In genomic region chr6:8065519-8065911, GRCh38 we compare ENCODE assay signal across 8 cellular contexts. TPM values are rescaled to one million over a fixed set of nuclear protein-coding genes. Genes with fewer than 3 reads are reported as not detected.
DNase-seq lines count a peak whose midpoint lies in the region; ATAC-seq and TF ChIP-seq lines count a peak whose summit lies in the region.

No MANE protein-coding gene starts in this region.

- ATAC-seq in GM21576 (IDR thresholded peaks at IDR 0.05; ENCODE audit: unreplicated experiment) (peak; percentile 44), left ventricle myocardium superior (no peak)

- no peak for TF ChIP-seq CTCF in GM12865 (IDR thresholded peaks at IDR 0.05; ENCODE audit: insufficient read depth, low read depth, low read length, missing control alignments)

- intact Hi-C loops in left ventricle myocardium superior (cut with micrococcal nuclease): no loop called here

- peak; percentile 65 for DNase-seq in GM12865 (ENCODE audit: low read depth)
- DNase-seq in NCI-H226: peak; percentile 40
- peak; percentile 31 for DNase-seq in inferior parietal cortex (ENCODE audit: extremely low spot score)
- DNase-seq in LoVo (ENCODE audit: low spot score): no peak
- DNase-seq in left ventricle myocardium superior: no peak
- DNase-seq in mucosa of gallbladder (ENCODE audit: low spot score): no peak
- DNase-seq in NCI-H2107 treated with DMSO at 0.1 percent for 48 hours (lab: John Stamatoyannopoulos, UW; ENCODE audit: unreplicated experiment): no peak

- H3K4me3 ChIP-seq in GM12865 (ENCODE audit: low read depth, low read length): no peak overlapping the region

RNA-seq across cellular contexts. Expression of gene BLOC1S5, which starts 1.3 kb away (rescaled TPM):
- total RNA-seq in left ventricle myocardium superior (10.3 TPM), mucosa of gallbladder (10.8 TPM)

RNA-seq across cellular contexts. Expression of gene EEF1E1, which starts 36.8 kb away (rescaled TPM):
- total RNA-seq in left ventricle myocardium superior (11.0 TPM), mucosa of gallbladder (11.6 TPM)

Comparison
In these comparisons a context has a peak if more than half of its experiments do, and no peak if none do; other contexts are left out.
1. DNase-seq: peak in GM12865 (single experiment), NCI-H226 (single experiment) and inferior parietal cortex (single experiment); none in LoVo (single experiment), left ventricle myocardium superior (single experiment), mucosa of gallbladder (single experiment) and NCI-H2107 treated with DMSO at 0.1 percent for 48 hours (single experiment).